1 cellular context compared by ENCODE assay signal in the genomic region with DNA sequence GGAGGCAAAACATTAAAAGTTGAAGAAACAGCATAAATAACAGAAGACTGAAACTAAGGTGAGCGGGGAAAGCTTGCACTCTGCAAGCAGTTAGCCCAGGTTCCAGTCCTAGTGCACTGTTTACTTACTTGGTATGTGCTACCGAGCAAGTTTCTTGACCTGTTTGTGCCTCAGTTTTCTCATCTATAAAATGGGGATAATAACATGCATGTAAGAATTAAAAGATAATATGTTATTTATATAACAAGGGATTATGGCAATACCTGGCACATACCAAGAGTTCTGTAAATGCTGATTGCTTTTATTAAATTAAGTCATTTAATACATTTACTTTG.
TF ChIP-seq lines count a peak whose summit lies in the region.

No MANE protein-coding gene starts in this region.

TF ChIP-seq in H1, 55 proteins besides CTCF, POLR2A, EP300 and RAD21:
- TF ChIP-seq KDM1A (IDR thresholded peaks at IDR 0.05; ENCODE audit: borderline replicate concordance, low read length), result peak; percentile 98
- no peak for TF ChIP-seq JUN (IDR thresholded peaks at IDR 0.05; ENCODE audit: low read depth, low read length)
- TF ChIP-seq, protein P1, sequence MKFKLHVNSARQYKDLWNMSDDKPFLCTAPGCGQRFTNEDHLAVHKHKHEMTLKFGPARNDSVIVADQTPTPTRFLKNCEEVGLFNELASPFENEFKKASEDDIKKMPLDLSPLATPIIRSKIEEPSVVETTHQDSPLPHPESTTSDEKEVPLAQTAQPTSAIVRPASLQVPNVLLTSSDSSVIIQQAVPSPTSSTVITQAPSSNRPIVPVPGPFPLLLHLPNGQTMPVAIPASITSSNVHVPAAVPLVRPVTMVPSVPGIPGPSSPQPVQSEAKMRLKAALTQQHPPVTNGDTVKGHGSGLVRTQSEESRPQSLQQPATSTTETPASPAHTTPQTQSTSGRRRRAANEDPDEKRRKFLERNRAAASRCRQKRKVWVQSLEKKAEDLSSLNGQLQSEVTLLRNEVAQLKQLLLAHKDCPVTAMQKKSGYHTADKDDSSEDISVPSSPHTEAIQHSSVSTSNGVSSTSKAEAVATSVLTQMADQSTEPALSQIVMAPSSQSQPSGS (IDR thresholded peaks at IDR 0.05; ENCODE audit: low read length), result peak; percentile 20
- no peak for TF ChIP-seq CBX5 (IDR thresholded peaks at IDR 0.05; ENCODE audit: low read depth, low read length)
- TF ChIP-seq RXRA (IDR thresholded peaks at IDR 0.05; ENCODE audit: insufficient read depth, low read depth, low read length), result no peak
- no peak for TF ChIP-seq EGR1 (IDR thresholded peaks at IDR 0.05; ENCODE audit: borderline replicate concordance, low read depth, low read length)
- TF ChIP-seq HDAC2 (IDR thresholded peaks at IDR 0.05; ENCODE audit: borderline replicate concordance in 1 of 2, low read depth in 2 of 2, low read length in 2 of 2), result peak in 1 of 2 experiments; percentile 97; a peak in 1 of 4 replicates
